9 cellular contexts compared by ENCODE assay signal in the genomic region with DNA sequence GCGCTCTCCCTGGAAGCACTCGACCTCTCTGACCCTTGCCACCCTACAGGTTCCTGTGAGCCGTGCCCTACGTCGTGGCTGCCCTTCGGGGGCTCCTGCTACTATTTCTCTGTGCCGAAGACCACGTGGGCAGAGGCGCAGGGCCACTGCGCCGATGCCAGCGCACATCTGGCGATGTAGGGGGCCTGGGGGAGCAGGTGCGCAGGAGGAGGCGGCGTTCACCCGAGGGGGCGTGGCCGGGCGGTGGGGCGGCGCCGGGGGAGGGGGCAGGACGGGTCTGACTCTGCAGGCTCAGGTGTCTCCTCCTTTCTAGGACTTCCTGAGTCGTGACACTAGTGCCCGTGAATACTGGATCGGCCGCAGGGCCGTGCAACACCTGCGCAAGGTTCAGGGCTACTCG. TPM values are rescaled to one million over a fixed set of nuclear protein-coding genes. Genes with fewer than 3 reads are reported as not detected.
DNase-seq lines count a peak whose midpoint lies in the region; TF ChIP-seq lines count a peak whose summit lies in the region.
"Had no signal": no experiment of that assay in that cellular context is flagged by ENCODE, and none has a peak within 500 bp of the region (broad histone marks: within the 10 kb centered on the region; RNA-seq: fewer than 3 reads in every experiment).

No MANE protein-coding gene starts in this region.

- H3K27me3 ChIP-seq in GM06990 (replicated peaks; ENCODE audit: control insufficient read depth, insufficient read depth, low read length) (no peaks in the 10 kb centered on the region; the same call in 1 of the 2 replicates), colonic mucosa (peaks cover 34% of the 10 kb centered on the region), WERI-Rb-1 (ENCODE audit: insufficient read depth, low read depth, severe bottlenecking) (no peaks in the 10 kb centered on the region)

- H3K36me3 Mint-ChIP-seq in nephron progenitor cell (ENCODE audit: low read depth), result no peaks in the 10 kb centered on the region

- DNase-seq in GM06990 (ENCODE audit: extremely low read depth, insufficient read length) (peak; percentile 47), NCI-H69 (lab: John Stamatoyannopoulos, UW) (peak; percentile 61), colonic mucosa (peak; percentile 39), nephron progenitor cell (peak; percentile 56), GM19240 (ENCODE audit: insufficient read length, low spot score) (no peak), erythroblast (lab: John Stamatoyannopoulos, UW) (no peak), T1000 (lab: John Stamatoyannopoulos, UW) (no peak), WERI-Rb-1 (no peak)
- DNase-seq: aorta had no signal

- H3K27ac ChIP-seq in colonic mucosa (no peak overlapping the region), WERI-Rb-1 (no peak overlapping the region)

- H3K4me3 ChIP-seq in GM06990 (replicated peaks; ENCODE audit: low read depth, low read length) (no peak overlapping the region), colonic mucosa (no peak overlapping the region), WERI-Rb-1 (ENCODE audit: low read depth, low read length) (no peak overlapping the region)

- H3K4me1 Mint-ChIP-seq in nephron progenitor cell, result peaks cover 10% of the 10 kb centered on the region

- peaks cover 8% of the 10 kb centered on the region for H3K9me3 Mint-ChIP-seq in nephron progenitor cell

- peak overlapping the region; percentile 38 for H3K4me3 Mint-ChIP-seq in nephron progenitor cell

- peaks cover 87% of the 10 kb centered on the region for H3K27me3 Mint-ChIP-seq in nephron progenitor cell (ENCODE audit: low read depth, poor library complexity)

- no peaks in the 10 kb centered on the region for H3K4me1 ChIP-seq in colonic mucosa

- no peak for TF ChIP-seq POLR2A in erythroblast (IDR thresholded peaks at IDR 0.05; ENCODE audit: low read length)

- H3K36me3 ChIP-seq in GM06990 (ENCODE audit: control insufficient read depth, insufficient read depth, low read length), result no peaks in the 10 kb centered on the region
- no peaks in the 10 kb centered on the region for H3K36me3 ChIP-seq in colonic mucosa
- no peaks in the 10 kb centered on the region for H3K36me3 ChIP-seq in WERI-Rb-1

- no peaks in the 10 kb centered on the region for H3K9me3 ChIP-seq in colonic mucosa
- H3K9me3 ChIP-seq in WERI-Rb-1 (ENCODE audit: severe bottlenecking), result peaks cover 5% of the 10 kb centered on the region

- no peak overlapping the region for H3K27ac Mint-ChIP-seq in nephron progenitor cell

- no peak overlapping the region for H3K9ac ChIP-seq in colonic mucosa (ENCODE audit: low read depth in 2 of 2, low read length in 2 of 2)

- no peak for TF ChIP-seq CTCF in GM06990 (IDR thresholded peaks at IDR 0.05; ENCODE audit: insufficient read depth, low read length, poor library complexity, severe bottlenecking)
- no peak for TF ChIP-seq CTCF in colonic mucosa (IDR thresholded peaks at IDR 0.05)
- TF ChIP-seq CTCF in nephron progenitor cell (IDR thresholded peaks at IDR 0.05), result no peak
- no peak for TF ChIP-seq CTCF in WERI-Rb-1 (IDR thresholded peaks at IDR 0.05; ENCODE audit: low read depth, low read length)

- intact Hi-C loops in colonic mucosa (cut with DNase I), result no loop called here

RNA-seq across cellular contexts. Expression of gene CLEC4M, which starts 26.4 kb away (rescaled TPM):
- total RNA-seq in colonic mucosa, result not detected
- total RNA-seq: aorta had no signal

RNA-seq across cellular contexts. Expression of gene EVI5L, which starts 40.6 kb away (rescaled TPM):
- total RNA-seq in colonic mucosa, result 10 to 100 TPM; 10.6 to 12.0 TPM

RNA-seq across cellular contexts. Expression of gene CD209, which starts 42.1 kb away (rescaled TPM):
- total RNA-seq in colonic mucosa, result 10 to 100 TPM in 1 of 2 donors, 1 to 10 TPM in 1; 4.0 to 12.1 TPM

RNA-seq across cellular contexts. Expression of gene CLEC4G, which starts 57.5 kb away (rescaled TPM):
- total RNA-seq in colonic mucosa, result under 1 TPM; 0.17 to 0.53 TPM

Comparison
In these comparisons a context has a peak if more than half of its experiments do, and no peak if none do; other contexts are left out.
1. DNase-seq: peak in GM06990 (single experiment), NCI-H69 (single experiment), colonic mucosa (single experiment) and nephron progenitor cell (single experiment); none in GM19240 (single experiment), erythroblast (0 of 2), T1000 (single experiment) and WERI-Rb-1 (single experiment).